In genomic region chr10:121266370-121266769, GRCh38 we compare ENCODE assay signal across 20 cellular contexts.
A peak's percentile ranks its signal among the peaks of the same experiment; 100 is the strongest.
DNase-seq lines count a peak whose midpoint lies in the region; ATAC-seq, FAIRE-seq and TF ChIP-seq lines count a peak whose summit lies in the region.
"Had no signal": no experiment of that assay in that cellular context is flagged by ENCODE, and none has a peak within 500 bp of the region (broad histone marks: within the 10 kb centered on the region; RNA-seq: fewer than 3 reads in every experiment).

No MANE protein-coding gene starts in this region.

- no peaks in the 10 kb centered on the region for H3K27me3 ChIP-seq in bronchial epithelial cell (ENCODE audit: control insufficient read depth, insufficient read depth, low read length)
- H3K27me3 ChIP-seq in pancreas: no peaks in the 10 kb centered on the region
- H3K27me3 ChIP-seq: BLaER1 had no signal

- no peak for FAIRE-seq in bronchial epithelial cell (lab: Jason Lieb, UNC)
- no peak for FAIRE-seq in pancreas (lab: Jason Lieb, UNC)
- FAIRE-seq: A204.1, G401.6, GM12892, H54 had no signal

- peak; percentile 96 for ATAC-seq in left lobe of liver
- ATAC-seq in stimulated activated memory B cell treated with anti-CD40 and anti-IgM and Interleukin-4, amounts not matched to agents 10 μg/mL and 1 μg/mL and 100 μg/mL, for 72 hours: peak; percentile 27
- no peak for ATAC-seq in pancreas
- ATAC-seq: CD8-positive, alpha-beta T cell; GM23338 had no signal

- H3K4me3 ChIP-seq in bronchial epithelial cell (ENCODE audit: low read depth, low read length) (no peak overlapping the region), pancreas (no peak overlapping the region)
- H3K4me3 ChIP-seq: BLaER1, GM23338, HAP-1 had no signal

- no peaks in the 10 kb centered on the region for H3K36me3 ChIP-seq in bronchial epithelial cell (ENCODE audit: control insufficient read depth, insufficient read depth, low read length)
- no peaks in the 10 kb centered on the region for H3K36me3 ChIP-seq in pancreas
- H3K36me3 ChIP-seq: BLaER1, HAP-1 had no signal

- no peaks in the 10 kb centered on the region for H3K4me1 Mint-ChIP-seq in stimulated activated memory B cell treated with anti-CD40 and anti-IgM and Interleukin-4, amounts not matched to agents 10 μg/mL and 1 μg/mL and 100 μg/mL, for 72 hours
- H3K4me1 Mint-ChIP-seq: B cell; CD4-positive, CD25-positive, alpha-beta regulatory T cell had no signal

- no peak overlapping the region for H3K4me3 Mint-ChIP-seq in stimulated activated memory B cell treated with anti-CD40 and anti-IgM and Interleukin-4, amounts not matched to agents 10 μg/mL and 1 μg/mL and 100 μg/mL, for 72 hours
- H3K4me3 Mint-ChIP-seq: B cell; CD4-positive, CD25-positive, alpha-beta regulatory T cell; CD8-positive, alpha-beta T cell; GM23338 had no signal

- peak; percentile 8 for DNase-seq in bronchial epithelial cell (ENCODE audit: low read depth)
- peak; percentile 73 for DNase-seq in left lobe of liver (ENCODE audit: low spot score)
- DNase-seq in iPS-NIHi11 (ENCODE audit: low spot score): no peak
- no peak for DNase-seq in pancreas
- DNase-seq in 8988T: no peak
- DNase-seq: Caco-2; CD4-positive, CD25-positive, alpha-beta regulatory T cell; CD8-positive, alpha-beta T cell; DMS153; DND-41 had no signal

- TF ChIP-seq CTCF in bronchial epithelial cell (IDR thresholded peaks at IDR 0.05; ENCODE audit: insufficient read depth, low read length, severe bottlenecking) (no peak), pancreas (IDR thresholded peaks at IDR 0.05) (no peak)

- no peaks in the 10 kb centered on the region for H3K9me3 ChIP-seq in pancreas
- H3K9me3 ChIP-seq: BLaER1, Caco-2, HAP-1 had no signal

- H3K4me1 ChIP-seq in pancreas: no peaks in the 10 kb centered on the region
- H3K4me1 ChIP-seq: BLaER1, HAP-1 had no signal

- H3K27ac ChIP-seq in pancreas: no peak overlapping the region
- H3K27ac ChIP-seq: BLaER1, C4-2B had no signal

- intact Hi-C loops in pancreas (cut with DNase I): no loop called here

- WGBS in pancreas, 2 donors: 66 to 70% methylated on average over 5 of the region's 5 CpGs

- H3K27ac Mint-ChIP-seq in stimulated activated memory B cell treated with anti-CD40 and anti-IgM and Interleukin-4, amounts not matched to agents 10 μg/mL and 1 μg/mL and 100 μg/mL, for 72 hours: no peak overlapping the region
- H3K27ac Mint-ChIP-seq: B cell; CD4-positive, CD25-positive, alpha-beta regulatory T cell; CD8-positive, alpha-beta T cell; GM23338 had no signal

- no peaks in the 10 kb centered on the region for H3K36me3 Mint-ChIP-seq in stimulated activated memory B cell treated with anti-CD40 and anti-IgM and Interleukin-4, amounts not matched to agents 10 μg/mL and 1 μg/mL and 100 μg/mL, for 72 hours
- H3K36me3 Mint-ChIP-seq: CD4-positive, CD25-positive, alpha-beta regulatory T cell; CD8-positive, alpha-beta T cell had no signal

- H3K9me3 Mint-ChIP-seq in stimulated activated memory B cell treated with anti-CD40 and anti-IgM and Interleukin-4, amounts not matched to agents 10 μg/mL and 1 μg/mL and 100 μg/mL, for 72 hours: peaks cover 10% of the 10 kb centered on the region
- H3K9me3 Mint-ChIP-seq: CD8-positive, alpha-beta T cell; GM23338 had no signal

- no peaks in the 10 kb centered on the region for H3K27me3 Mint-ChIP-seq in stimulated activated memory B cell treated with anti-CD40 and anti-IgM and Interleukin-4, amounts not matched to agents 10 μg/mL and 1 μg/mL and 100 μg/mL, for 72 hours
- H3K27me3 Mint-ChIP-seq: B cell had no signal

Comparison
In these comparisons a context has a peak if more than half of its experiments do, and no peak if none do; other contexts are left out.
1. DNase-seq: peak in bronchial epithelial cell (single experiment) and left lobe of liver (single experiment); none in iPS-NIHi11 (single experiment), pancreas (0 of 6) and 8988T (single experiment).
2. ATAC-seq: peak in left lobe of liver (single experiment) and stimulated activated memory B cell treated with anti-CD40 and anti-IgM and Interleukin-4, amounts not matched to agents 10 μg/mL and 1 μg/mL and 100 μg/mL, for 72 hours (single experiment); none in pancreas (0 of 4).